In the genomic region with DNA sequence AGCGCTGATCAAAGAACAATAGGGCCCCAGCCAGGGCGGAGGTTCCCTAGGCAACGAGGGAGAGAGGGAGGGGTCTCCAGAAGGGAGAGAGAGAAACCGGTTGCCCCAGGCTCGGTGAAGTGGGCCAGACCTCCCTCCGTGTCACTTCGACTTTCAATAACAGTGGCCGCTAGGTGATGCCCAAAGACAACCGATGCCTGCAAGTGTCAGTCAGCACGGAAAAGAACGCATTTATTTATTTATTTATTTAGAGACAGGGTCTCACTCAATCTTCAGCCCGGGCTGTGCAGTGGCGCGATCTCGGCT, we compare ENCODE assay signal across 8 cellular contexts.
A peak's percentile ranks its signal among the peaks of the same experiment; 100 is the strongest.
DNase-seq lines count a peak whose midpoint lies in the region; ATAC-seq and TF ChIP-seq lines count a peak whose summit lies in the region.
"Not testable (repeated sequence)": the region's sequence is repeated elsewhere in the genome, so short reads cannot be mapped to it uniquely, and the experiment has no call there.

No MANE protein-coding gene starts in this region.

- H3K36me3 Mint-ChIP-seq in activated CD4-positive, alpha-beta memory T cell treated with anti-CD3 and anti-CD28 coated beads for 36 hours; activated naive CD8-positive, alpha-beta T cell treated with anti-CD3 and anti-CD28 coated beads, Interleukin-2, amount 10 ng/mL, durations not matched to agents 7 days and 5 days: not testable (repeated sequence)
- peaks cover 0 to 26% (median 19%) of the 10 kb centered on the region in 5 donors for H3K36me3 Mint-ChIP-seq in naive thymus-derived CD4-positive, alpha-beta T cell

- peak in 2 of 3 experiments; percentile 9 to 30 for TF ChIP-seq CTCF in testis (IDR thresholded peaks at IDR 0.05)

- H3K27me3 ChIP-seq in naive thymus-derived CD4-positive, alpha-beta T cell (ENCODE audit: control insufficient read depth in 2 of 2, insufficient read depth in 2 of 2, low read length in 2 of 2); testis: not testable (repeated sequence)

- peak overlapping the region; percentile 53 for H3K4me3 Mint-ChIP-seq in activated CD4-positive, alpha-beta memory T cell treated with anti-CD3 and anti-CD28 coated beads for 36 hours
- peak overlapping the region; percentile 55 for H3K4me3 Mint-ChIP-seq in activated naive CD8-positive, alpha-beta T cell treated with anti-CD3 and anti-CD28 coated beads, Interleukin-2, amount 10 ng/mL, durations not matched to agents 7 days and 5 days
- H3K4me3 Mint-ChIP-seq in naive thymus-derived CD4-positive, alpha-beta T cell, result peak overlapping the region in 4 of 10 donors; percentile 69 to 81 (median 72)

- H3K36me3 ChIP-seq in naive thymus-derived CD4-positive, alpha-beta T cell (ENCODE audit: control insufficient read depth in 2 of 3, insufficient read depth in 3 of 3, low read length in 3 of 3); testis (ENCODE audit: low read depth, missing control alignments): not testable (repeated sequence)

- H3K9me3 ChIP-seq in naive thymus-derived CD4-positive, alpha-beta T cell (ENCODE audit: control insufficient read depth in 2 of 3, low read length in 3 of 3); testis: not testable (repeated sequence)

- WGBS in testis, 2 donors, result 18 to 26% methylated on average over 15 of the region's 15 CpGs

- not testable (repeated sequence) for H3K27me3 Mint-ChIP-seq in activated CD4-positive, alpha-beta memory T cell treated with anti-CD3 and anti-CD28 coated beads for 36 hours; activated naive CD8-positive, alpha-beta T cell treated with anti-CD3 and anti-CD28 coated beads, Interleukin-2, amount 10 ng/mL, durations not matched to agents 7 days and 5 days
- peaks cover 0 to 18% (median 6%) of the 10 kb centered on the region in 5 donors for H3K27me3 Mint-ChIP-seq in naive thymus-derived CD4-positive, alpha-beta T cell

- DNase-seq in DMS114 treated with DMSO at 0.1 percent for 48 hours (lab: John Stamatoyannopoulos, UW; ENCODE audit: unreplicated experiment) (peak; percentile 27), NCI-H460 (ENCODE audit: extremely low read depth, low read depth) (peak; percentile 30), RPMI7951 (ENCODE audit: low read depth) (peak; percentile 51), testis (peak; percentile 38)
- DNase-seq in Jurkat, Clone E6-1 (ENCODE audit: low read depth, low spot score), result peak; percentile 32
- DNase-seq in activated CD4-positive, alpha-beta memory T cell treated with anti-CD3 and anti-CD28 coated beads for 36 hours, result peak; percentile 64
- DNase-seq in activated naive CD8-positive, alpha-beta T cell treated with anti-CD3 and anti-CD28 coated beads, Interleukin-2, amount 10 ng/mL, durations not matched to agents 7 days and 5 days, result not testable (repeated sequence)
- peak in 3 of 9 donors; percentile 45 to 71 (median 60) for DNase-seq in naive thymus-derived CD4-positive, alpha-beta T cell

- H3K27ac ChIP-seq in naive thymus-derived CD4-positive, alpha-beta T cell (ENCODE audit: low read depth, low read length); testis: not testable (repeated sequence)

- not testable (repeated sequence) for H3K4me1 ChIP-seq in naive thymus-derived CD4-positive, alpha-beta T cell (ENCODE audit: control insufficient read depth in 2 of 2, insufficient read depth in 2 of 2, low read length in 2 of 2); testis

- intact Hi-C loops in activated CD4-positive, alpha-beta memory T cell treated with anti-CD3 and anti-CD28 coated beads for 36 hours (cut with micrococcal nuclease); naive thymus-derived CD4-positive, alpha-beta T cell (cut with micrococcal nuclease); testis (cut with DNase I; ENCODE audit: low total_unique reads): not testable (repeated sequence)

- peaks cover 13% of the 10 kb centered on the region for H3K4me1 Mint-ChIP-seq in activated CD4-positive, alpha-beta memory T cell treated with anti-CD3 and anti-CD28 coated beads for 36 hours (ENCODE audit: low read depth)
- H3K4me1 Mint-ChIP-seq in activated naive CD8-positive, alpha-beta T cell treated with anti-CD3 and anti-CD28 coated beads, Interleukin-2, amount 10 ng/mL, durations not matched to agents 7 days and 5 days, result not testable (repeated sequence)
- H3K4me1 Mint-ChIP-seq in naive thymus-derived CD4-positive, alpha-beta T cell, result peaks cover 0 to 27% (median 0%) of the 10 kb centered on the region in 7 donors

- not testable (repeated sequence) for TF ChIP-seq POLR2A in testis (IDR thresholded peaks at IDR 0.05)

- POLR2A ChIA-PET in activated CD4-positive, alpha-beta memory T cell treated with anti-CD3 and anti-CD28 coated beads for 36 hours (lab: Charles Lee), result interaction anchor here (1.2 kb wide), 1 partner anchor 256 kb away, joined by 4 read pairs; no protein-coding TSS in a partner anchor
- POLR2A ChIA-PET in activated naive CD8-positive, alpha-beta T cell treated with anti-CD3 and anti-CD28 coated beads, Interleukin-2, amount 10 ng/mL, durations not matched to agents 7 days and 5 days (lab: Charles Lee); naive thymus-derived CD4-positive, alpha-beta T cell (lab: Charles Lee): not testable (repeated sequence)

- peaks cover 31% of the 10 kb centered on the region for H3K9me3 Mint-ChIP-seq in activated CD4-positive, alpha-beta memory T cell treated with anti-CD3 and anti-CD28 coated beads for 36 hours
- H3K9me3 Mint-ChIP-seq in activated naive CD8-positive, alpha-beta T cell treated with anti-CD3 and anti-CD28 coated beads, Interleukin-2, amount 10 ng/mL, durations not matched to agents 7 days and 5 days, result peaks cover 34% of the 10 kb centered on the region
- H3K9me3 Mint-ChIP-seq in naive thymus-derived CD4-positive, alpha-beta T cell, result peaks cover 20 to 73% (median 33%) of the 10 kb centered on the region in 11 donors

- not testable (repeated sequence) for ATAC-seq in activated naive CD8-positive, alpha-beta T cell treated with anti-CD3 and anti-CD28 coated beads, Interleukin-2, amount 10 ng/mL, durations not matched to agents 7 days and 5 days (ENCODE audit: low read depth); naive thymus-derived CD4-positive, alpha-beta T cell

- CTCF ChIA-PET in activated CD4-positive, alpha-beta memory T cell treated with anti-CD3 and anti-CD28 coated beads for 36 hours (lab: Charles Lee); naive thymus-derived CD4-positive, alpha-beta T cell (lab: Charles Lee): not testable (repeated sequence)

- peak overlapping the region; percentile 75 for H3K27ac Mint-ChIP-seq in activated CD4-positive, alpha-beta memory T cell treated with anti-CD3 and anti-CD28 coated beads for 36 hours
- H3K27ac Mint-ChIP-seq in activated naive CD8-positive, alpha-beta T cell treated with anti-CD3 and anti-CD28 coated beads, Interleukin-2, amount 10 ng/mL, durations not matched to agents 7 days and 5 days, result peak overlapping the region; percentile 73
- peak overlapping the region in 5 of 9 donors; percentile 44 to 92 (median 80) for H3K27ac Mint-ChIP-seq in naive thymus-derived CD4-positive, alpha-beta T cell

- not testable (repeated sequence) for H3K4me3 ChIP-seq in Jurkat, Clone E6-1 (ENCODE audit: low read length); naive thymus-derived CD4-positive, alpha-beta T cell (ENCODE audit: low read length); testis
